11 cellular contexts compared by ENCODE assay signal in the genomic region with DNA sequence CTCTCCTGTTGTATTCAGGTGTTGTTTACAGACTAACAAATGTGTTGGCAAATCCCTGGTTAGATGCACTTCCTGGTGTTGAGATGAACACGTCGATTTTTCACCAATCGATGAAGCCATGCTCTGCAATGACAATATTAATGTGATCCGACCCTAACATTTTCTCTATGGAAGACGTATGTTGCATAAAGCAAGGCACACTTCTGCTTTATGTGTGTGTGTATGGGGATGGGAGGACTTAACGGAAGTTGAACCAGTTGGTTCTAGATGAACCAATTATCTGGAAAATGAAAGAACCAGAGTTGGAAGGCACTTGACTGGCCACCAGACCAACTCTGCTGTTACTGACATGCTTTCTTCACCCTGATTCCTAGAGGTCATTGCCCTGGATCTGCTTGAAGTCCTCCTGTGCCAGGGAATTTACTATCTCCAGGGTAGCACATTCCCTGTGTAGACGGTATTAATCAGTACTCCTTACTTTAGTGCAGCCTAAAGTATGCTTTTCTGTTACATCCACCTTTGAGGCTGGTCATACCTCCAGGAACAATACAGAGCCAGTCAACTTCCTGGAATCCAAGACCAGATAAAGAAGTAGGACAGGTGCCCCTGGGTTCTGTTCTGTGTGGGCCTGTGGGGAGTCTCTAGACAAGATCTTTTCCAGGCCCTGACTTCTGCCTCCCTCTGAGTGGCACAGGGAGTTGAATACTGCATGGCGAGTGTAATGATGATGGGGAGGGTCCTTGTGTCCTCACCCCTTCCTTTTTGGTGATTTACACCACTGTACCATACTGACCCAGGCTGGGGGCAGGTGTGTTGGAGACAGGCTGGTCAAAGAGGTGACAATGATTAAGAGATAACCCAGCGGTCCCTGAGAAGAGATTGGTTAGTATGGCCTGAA. TPM values are rescaled to one million over a fixed set of nuclear protein-coding genes. Genes with fewer than 3 reads are reported as not detected.
DNase-seq lines count a peak whose midpoint lies in the region; ATAC-seq and TF ChIP-seq lines count a peak whose summit lies in the region.
"Had no signal": no experiment of that assay in that cellular context is flagged by ENCODE, and none has a peak within 500 bp of the region (broad histone marks: within the 10 kb centered on the region; RNA-seq: fewer than 3 reads in every experiment).

No MANE protein-coding gene starts in this region.

- H3K27me3 ChIP-seq in heart right ventricle, result no peaks in the 10 kb centered on the region

- no peaks in the 10 kb centered on the region for H3K27me3 Mint-ChIP-seq in T-cell
- peaks cover 13% of the 10 kb centered on the region for H3K27me3 Mint-ChIP-seq in endothelial cell (ENCODE audit: unreplicated experiment)
- no peaks in the 10 kb centered on the region for H3K27me3 Mint-ChIP-seq in type B pancreatic cell

- peaks cover 0 to 81% (median 53%) of the 10 kb centered on the region in 9 donors for H3K36me3 ChIP-seq in heart right ventricle

- intact Hi-C loops in heart right ventricle (cut with DNase I), result loop anchor here in 7 of 10 donors (5.0 to 10.0 kb wide), 5 partner anchors 74 to 211 kb away; a partner anchor contains a TSS
- intact Hi-C loops in cardiac septum (cut with DNase I), result no loop called here
- intact Hi-C loops in posterior vena cava (cut with DNase I), result loop anchor here (5.0 kb wide), 2 partner anchors 71 to 106 kb away; a partner anchor contains a TSS

- 54 to 63% methylated on average over 9 of the region's 9 CpGs for WGBS in heart right ventricle, 2 donors

- H3K27ac Mint-ChIP-seq in T-cell, result peak overlapping the region; percentile 57 to 78
- H3K27ac Mint-ChIP-seq in endothelial cell (ENCODE audit: unreplicated experiment), result peak overlapping the region; percentile 33
- H3K27ac Mint-ChIP-seq in type B pancreatic cell, result peak overlapping the region; percentile 48

- POLR2A ChIA-PET in T-cell (lab: Charles Lee), result interaction anchor here in 1 of 2 donors (0.6 to 1.1 kb wide), 2 partner anchors 8 to 196 kb away, joined by 3 read pairs; a partner anchor contains a TSS

- H3K27ac ChIP-seq in heart right ventricle, result peak overlapping the region in 8 of 10 donors; percentile 7 to 82 (median 75)

- H3K4me3 Mint-ChIP-seq in T-cell, result no peak overlapping the region
- H3K4me3 Mint-ChIP-seq in endothelial cell (ENCODE audit: unreplicated experiment), result peak overlapping the region; percentile 31
- no peak overlapping the region for H3K4me3 Mint-ChIP-seq in type B pancreatic cell

- H3K4me1 Mint-ChIP-seq in T-cell (peaks cover 57 to 79% (median 66%) of the 10 kb centered on the region in 3 donors), endothelial cell (ENCODE audit: unreplicated experiment) (peaks cover 35% of the 10 kb centered on the region), type B pancreatic cell (ENCODE audit: unreplicated experiment) (peaks cover 33% of the 10 kb centered on the region)

- H3K9me3 ChIP-seq in heart right ventricle, result no peaks in the 10 kb centered on the region
- H3K9me3 ChIP-seq: psoas muscle had no signal

- DNase-seq in heart right ventricle (no peak), cardiac septum (ENCODE audit: low spot score) (no peak), T-cell (no peak), endothelial cell (ENCODE audit: low spot score) (no peak), type B pancreatic cell (ENCODE audit: extremely low spot score, unreplicated experiment) (no peak), posterior vena cava (ENCODE audit: low spot score) (no peak), NCI-H2171 (lab: John Stamatoyannopoulos, UW) (no peak), islet precursor cell (no peak)
- DNase-seq: activated CD4-positive, alpha-beta T cell treated with anti-CD3 and anti-CD28 coated beads for 1 hour; EL; psoas muscle had no signal

- no peak overlapping the region for H3K4me3 ChIP-seq in heart right ventricle
- H3K4me3 ChIP-seq: psoas muscle had no signal

- H3K9me3 Mint-ChIP-seq in T-cell (peaks cover 0 to 2% (median 0%) of the 10 kb centered on the region in 3 donors), endothelial cell (ENCODE audit: unreplicated experiment) (no peaks in the 10 kb centered on the region), type B pancreatic cell (no peaks in the 10 kb centered on the region)

- CTCF ChIA-PET in T-cell (lab: Charles Lee), result interaction anchor here (1.0 to 3.9 kb wide), 5 partner anchors 99 to 196 kb away, joined by 3 to 44 read pairs (median 6); a partner anchor contains a TSS

- H3K36me3 Mint-ChIP-seq in T-cell (peaks cover 48% of the 10 kb centered on the region), endothelial cell (ENCODE audit: low read depth, unreplicated experiment) (peaks cover 40% of the 10 kb centered on the region), type B pancreatic cell (peaks cover 17% of the 10 kb centered on the region)

- TF ChIP-seq CTCF in heart right ventricle (IDR thresholded peaks at IDR 0.05) (no peak), endothelial cell (IDR thresholded peaks at IDR 0.05; ENCODE audit: unreplicated experiment) (no peak), type B pancreatic cell (conservative IDR thresholded peaks at IDR 0.05) (no peak)

- H3K4me1 ChIP-seq in heart right ventricle, result peaks cover 7 to 76% (median 64%) of the 10 kb centered on the region in 9 donors

- no peak for ATAC-seq in heart right ventricle
- ATAC-seq in T-cell (replicated peaks in 1 of 4), result no peak
- ATAC-seq: psoas muscle had no signal

RNA-seq across cellular contexts. Expression of a gene that starts 4.1 kb away (rescaled TPM):
- total RNA-seq in heart right ventricle, result 10 to 100 TPM; 55.6 to 93.6 (median 67.4) TPM
- polyA plus RNA-seq in heart right ventricle, result 100 to 1,000 TPM in 1 of 2 donors, 10 to 100 TPM in 1; 88.5 to 108 TPM
- total RNA-seq in cardiac septum, result 58.5 TPM
- 100 to 1,000 TPM in 3 of 5 donors, 10 to 100 TPM in 2; 79.6 to 154 (median 109) TPM for total RNA-seq in T-cell
- total RNA-seq in endothelial cell (ENCODE audit: unreplicated experiment), result 34.9 TPM
- 54.1 and 62.1 TPM in 2 replicates for total RNA-seq in type B pancreatic cell (ENCODE audit: low replicate concordance)
- 10 to 100 TPM; 31.6 to 36.4 TPM for total RNA-seq in posterior vena cava

RNA-seq across cellular contexts. Expression of a gene that starts 8.7 kb away (rescaled TPM):
- 10 to 100 TPM; 14.3 to 30.1 (median 17.9) TPM for total RNA-seq in heart right ventricle
- 10 to 100 TPM; 14.0 to 20.9 TPM for polyA plus RNA-seq in heart right ventricle
- total RNA-seq in cardiac septum, result 23.5 TPM
- 100 to 1,000 TPM; 126 to 166 (median 146) TPM for total RNA-seq in T-cell
- 43.8 TPM for total RNA-seq in endothelial cell (ENCODE audit: unreplicated experiment)
- total RNA-seq in type B pancreatic cell (ENCODE audit: low replicate concordance), result 81.3 and 113 TPM in 2 replicates
- total RNA-seq in posterior vena cava, result 10 to 100 TPM; 41.4 to 41.8 TPM

RNA-seq across cellular contexts. Expression of a gene that starts 9.0 kb away (rescaled TPM):
- total RNA-seq in heart right ventricle (1 to 10 TPM in 4 of 10 donors, under 1 TPM in 6; 0.24 to 2.5 (median 0.80) TPM), cardiac septum (1.2 TPM), T-cell (10 to 100 TPM in 1 of 5 donors, 1 to 10 TPM in 4; 3.9 to 13.5 (median 5.0) TPM), endothelial cell (ENCODE audit: unreplicated experiment) (1.5 TPM), type B pancreatic cell (ENCODE audit: low replicate concordance) (1.4 and 2.4 TPM in 2 replicates), posterior vena cava (1 to 10 TPM; 3.5 to 4.2 TPM)
- 1 to 10 TPM; 1.0 to 1.8 TPM for polyA plus RNA-seq in heart right ventricle

RNA-seq across cellular contexts. Expression of a gene that starts 39.6 kb away (rescaled TPM):
- 1 to 10 TPM; 3.6 to 9.0 (median 6.4) TPM for total RNA-seq in heart right ventricle
- polyA plus RNA-seq in heart right ventricle, result 1 to 10 TPM; 4.6 to 6.8 TPM
- 5.0 TPM for total RNA-seq in cardiac septum
- total RNA-seq in T-cell, result under 1 TPM; 0.28 to 0.95 (median 0.61) TPM
- total RNA-seq in endothelial cell (ENCODE audit: unreplicated experiment), result 49.0 TPM
- 79.2 and 129 TPM in 2 replicates for total RNA-seq in type B pancreatic cell (ENCODE audit: low replicate concordance)
- 10 to 100 TPM; 13.1 to 15.1 TPM for total RNA-seq in posterior vena cava
